Comparison of ENCODE assay signal across 1 cellular context in genomic region chr2:72131916-72132841, GRCh38.
TF ChIP-seq lines count a peak whose summit lies in the region.

No MANE protein-coding gene starts in this region.

TF ChIP-seq in IMR-90, 13 proteins besides CTCF, POLR2A, EP300 and RAD21:
- TF ChIP-seq RFX5 (IDR thresholded peaks at IDR 0.05; ENCODE audit: low read depth, low read length), result no peak
- no peak for TF ChIP-seq USF2 (IDR thresholded peaks at IDR 0.05; ENCODE audit: low read depth, low read length)
- TF ChIP-seq NFE2L2 (IDR thresholded peaks at IDR 0.05; ENCODE audit: low read depth, low read length), result no peak
- no peak for TF ChIP-seq MAZ (IDR thresholded peaks at IDR 0.05; ENCODE audit: borderline replicate concordance, low read depth, low read length)
- no peak for TF ChIP-seq ELK1 (IDR thresholded peaks at IDR 0.05; ENCODE audit: borderline replicate concordance, low read depth, low read length)
- TF ChIP-seq CEBPB (IDR thresholded peaks at IDR 0.05; ENCODE audit: low read depth, low read length), result no peak
- no peak for TF ChIP-seq MXI1 (IDR thresholded peaks at IDR 0.05; ENCODE audit: borderline replicate concordance, low read depth, low read length)
- no peak for TF ChIP-seq BHLHE40 (IDR thresholded peaks at IDR 0.05; ENCODE audit: low read depth, low read length)
- TF ChIP-seq SMC3 (IDR thresholded peaks at IDR 0.05; ENCODE audit: low read depth, low read length), result no peak
TF ChIP-seq in IMR-90: peak in this region for 0.
